ENCODE assay signal across 15 cellular contexts in genomic region chr3:123687286-123687685, GRCh38.
DNase-seq lines count a peak whose midpoint lies in the region; ATAC-seq and TF ChIP-seq lines count a peak whose summit lies in the region.
"Had no signal": no experiment of that assay in that cellular context is flagged by ENCODE, and none has a peak within 500 bp of the region (broad histone marks: within the 10 kb centered on the region; RNA-seq: fewer than 3 reads in every experiment).

No MANE protein-coding gene starts in this region.

- H3K4me3 ChIP-seq in BLaER1 treated with 17β-estradiol and CSF1 and Interleukin-3, amounts not matched to agents 10 nM and 100 nM, result no peak overlapping the region
- H3K4me3 ChIP-seq in IMR-90 (ENCODE audit: insufficient read depth, low read depth, low read length) (no peak overlapping the region), sigmoid colon (no peak overlapping the region), HAP-1 (no peak overlapping the region)
- H3K4me3 ChIP-seq: dorsolateral prefrontal cortex had no signal

- H3K4me1 ChIP-seq in BLaER1 treated with 17β-estradiol and CSF1 and Interleukin-3, amounts not matched to agents 10 nM and 100 nM, result peaks cover 9 to 25% (median 14%) of the 10 kb centered on the region in 10 experiments; a peak in 16 of 20 replicates
- peaks cover 24% of the 10 kb centered on the region for H3K4me1 ChIP-seq in IMR-90 (ENCODE audit: control insufficient read depth, insufficient read depth, low read length)
- peaks cover 0 to 100% (median 100%) of the 10 kb centered on the region in 4 donors for H3K4me1 ChIP-seq in sigmoid colon
- no peaks in the 10 kb centered on the region for H3K4me1 ChIP-seq in HAP-1

- TF ChIP-seq EP300 in sigmoid colon (IDR thresholded peaks at IDR 0.05), result no peak

- no TSS peak for BruUV-seq in IMR-90 (replicated peaks; lab: Mats Ljungman, UMichigan)

- H2AK5ac ChIP-seq in IMR-90 (ENCODE audit: low read depth, low read length), result peak overlapping the region; percentile 72

- H3K9me1 ChIP-seq in IMR-90 (ENCODE audit: insufficient read depth, low read length), result peaks cover 32% of the 10 kb centered on the region

- POLR2A ChIA-PET in IMR-90 (lab: Charles Lee; ENCODE audit: unreplicated experiment), result no interaction called here

- peak overlapping the region; percentile 75 for H4K91ac ChIP-seq in IMR-90 (ENCODE audit: insufficient read depth, low read depth, low read length)

- peak overlapping the region; percentile 58; the same call in 1 of the 2 replicates for H2BK20ac ChIP-seq in IMR-90 (ENCODE audit: low read depth, low read length)

- dilution Hi-C loops in IMR-90 (cut with HindIII; ENCODE audit: low sequenced_read_pairs, unreplicated experiment), result no loop called here

- peaks cover 0 to 71% (median 20%) of the 10 kb centered on the region in 11 experiments; a peak in 12 of 22 replicates for H3K36me3 ChIP-seq in BLaER1 treated with 17β-estradiol and CSF1 and Interleukin-3, amounts not matched to agents 10 nM and 100 nM
- H3K36me3 ChIP-seq in IMR-90 (ENCODE audit: control insufficient read depth, insufficient read depth, low read length), result peaks cover 79% of the 10 kb centered on the region
- H3K36me3 ChIP-seq in sigmoid colon, result peaks cover 11 to 88% (median 34%) of the 10 kb centered on the region in 4 donors
- no peaks in the 10 kb centered on the region for H3K36me3 ChIP-seq in HAP-1 (replicated peaks)
- H3K36me3 ChIP-seq: neutrophil had no signal

- DNase-seq in IMR-90 (peak; percentile 53), dermis blood vessel endothelial cell (peak; percentile 41), sigmoid colon (no peak), HAP-1 (ENCODE audit: low spot score in 2 of 2) (no peak), NCI-H1092 (lab: John Stamatoyannopoulos, UW) (no peak)
- DNase-seq: activated CD4-positive, alpha-beta T cell treated with anti-CD3 and anti-CD28 coated beads, Interleukin-2, amount 10 ng/mL, durations not matched to agents 7 days and 5 days; amygdala; C1 segment of cervical spinal cord; dorsolateral prefrontal cortex; NCI-H2029 treated with DMSO at 0.1 percent for 48 hours; SHP77 had no signal

- H3K9me3 ChIP-seq in BLaER1 treated with 17β-estradiol and CSF1 and Interleukin-3, amounts not matched to agents 10 nM and 100 nM (replicated peaks in 1 of 11), result no peaks in the 10 kb centered on the region
- no peaks in the 10 kb centered on the region for H3K9me3 ChIP-seq in IMR-90 (ENCODE audit: control insufficient read depth, insufficient read depth, low read length)
- H3K9me3 ChIP-seq in sigmoid colon, result no peaks in the 10 kb centered on the region
- H3K9me3 ChIP-seq in HAP-1, result no peaks in the 10 kb centered on the region
- H3K9me3 ChIP-seq: neutrophil had no signal

- H3K18ac ChIP-seq in IMR-90 (ENCODE audit: low read depth, low read length), result no peak overlapping the region

- peak overlapping the region; percentile 9 for H2AFZ ChIP-seq in IMR-90 (replicated peaks; ENCODE audit: low read length, poor library complexity)

- H3K27ac ChIP-seq in BLaER1 treated with 17β-estradiol and CSF1 and Interleukin-3, amounts not matched to agents 10 nM and 100 nM, result no peak overlapping the region
- H3K27ac ChIP-seq in IMR-90 (ENCODE audit: insufficient read depth, low read length) (no peak overlapping the region), sigmoid colon (peak overlapping the region; percentile 89 to 98 (median 94))
- H3K27ac ChIP-seq: neutrophil had no signal

- no peak overlapping the region for H3K23ac ChIP-seq in IMR-90 (ENCODE audit: low read depth, low read length)

- no peak for ATAC-seq in IMR-90 (ENCODE audit: low read depth)
- ATAC-seq in GM19467 (IDR thresholded peaks at IDR 0.05; ENCODE audit: unreplicated experiment), result no peak
- no peak for ATAC-seq in GM19023 (IDR thresholded peaks at IDR 0.05; ENCODE audit: unreplicated experiment)

- no peak overlapping the region for H2AK9ac ChIP-seq in IMR-90 (replicated peaks; ENCODE audit: low read depth, low read length, poor library complexity)

- TF ChIP-seq RAD21 in IMR-90 (IDR thresholded peaks at IDR 0.05; ENCODE audit: low read length), result no peak

- peak overlapping the region in 7 of 11 experiments; percentile 1 to 28 (median 22); a peak in 9 of 22 replicates for H3K4me2 ChIP-seq in BLaER1 treated with 17β-estradiol and CSF1 and Interleukin-3, amounts not matched to agents 10 nM and 100 nM
- no peak overlapping the region for H3K4me2 ChIP-seq in IMR-90 (ENCODE audit: low read depth, low read length)

- TF ChIP-seq POLR2A in IMR-90 (IDR thresholded peaks at IDR 0.05; ENCODE audit: low read depth, low read length), result no peak
- TF ChIP-seq POLR2A in sigmoid colon (IDR thresholded peaks at IDR 0.05), result no peak

- in situ Hi-C loops in IMR-90 (cut with MboI; ENCODE audit: low sequenced_read_pairs), result no loop called here
- in situ Hi-C loops in HAP-1 (cut with MboI; ENCODE audit: low sequenced_read_pairs), result no loop called here

- peak overlapping the region; percentile 76 for H3K4ac ChIP-seq in IMR-90 (ENCODE audit: low read depth, low read length)

- intact Hi-C loops in IMR-90 (cut with micrococcal nuclease), result no loop called here
- intact Hi-C loops in sigmoid colon (cut with DNase I), result no loop called here

- TF ChIP-seq CTCF in IMR-90 (conservative IDR thresholded peaks at IDR 0.05; ENCODE audit: low read depth, low read length) (no peak), sigmoid colon (IDR thresholded peaks at IDR 0.05) (no peak)

- no peaks in the 10 kb centered on the region for H3K27me3 ChIP-seq in BLaER1 treated with 17β-estradiol and CSF1 and Interleukin-3, amounts not matched to agents 10 nM and 100 nM
- H3K27me3 ChIP-seq in IMR-90 (ENCODE audit: control insufficient read depth, insufficient read depth, low read length) (no peaks in the 10 kb centered on the region), sigmoid colon (no peaks in the 10 kb centered on the region), HAP-1 (ENCODE audit: low read depth) (no peaks in the 10 kb centered on the region)
- H3K27me3 ChIP-seq: dorsolateral prefrontal cortex, neutrophil had no signal

- peak overlapping the region; percentile 49; the same call in 1 of the 2 replicates for H3K14ac ChIP-seq in IMR-90 (replicated peaks; ENCODE audit: low read depth, low read length)

- H2BK5ac ChIP-seq in IMR-90 (ENCODE audit: low read depth, low read length, poor library complexity, severe bottlenecking), result no peak overlapping the region

- H2BK120ac ChIP-seq in IMR-90 (ENCODE audit: low read depth, low read length), result peak overlapping the region; percentile 80

- H4K20me1 ChIP-seq in BLaER1 treated with 17β-estradiol and CSF1 and Interleukin-3, amounts not matched to agents 10 nM and 100 nM, result no peaks in the 10 kb centered on the region
- no peaks in the 10 kb centered on the region for H4K20me1 ChIP-seq in IMR-90 (ENCODE audit: insufficient read depth, low read length)

- H4K8ac ChIP-seq in IMR-90 (ENCODE audit: low read depth in 2 of 2, low read length in 2 of 2), result peak overlapping the region; percentile 32 to 63; a peak in 3 of 4 replicates

- H3K56ac ChIP-seq in IMR-90 (ENCODE audit: extremely low read depth, insufficient read depth, low read length), result no peak overlapping the region

- no peak overlapping the region for H3K9ac ChIP-seq in BLaER1 treated with 17β-estradiol and CSF1 and Interleukin-3, amounts not matched to agents 10 nM and 100 nM
- no peak overlapping the region for H3K9ac ChIP-seq in IMR-90 (ENCODE audit: low read depth, low read length)

- no peak overlapping the region for H4K5ac ChIP-seq in IMR-90 (ENCODE audit: low read depth, low read length)

- peaks cover 2 to 65% of the 10 kb centered on the region in 2 experiments; a peak in 2 of 4 replicates for H3K79me1 ChIP-seq in IMR-90 (ENCODE audit: low read depth in 1 of 2, low read length in 2 of 2)

- CTCF ChIA-PET in IMR-90 (lab: Yijun Ruan, JAX), result no interaction called here

- peak overlapping the region; percentile 83; the same call in 1 of the 3 replicates for H2BK15ac ChIP-seq in IMR-90 (ENCODE audit: low read depth, low read length)

TF ChIP-seq in IMR-90, 13 proteins besides CTCF, POLR2A, EP300 and RAD21:
- no peak for TF ChIP-seq USF2 (IDR thresholded peaks at IDR 0.05; ENCODE audit: low read depth, low read length)

Comparison
In these comparisons a context has a peak if more than half of its experiments do, and no peak if none do; other contexts are left out.
1. H3K27ac ChIP-seq: peak in sigmoid colon (4 of 4); none in BLaER1 treated with 17β-estradiol and CSF1 and Interleukin-3, amounts not matched to agents 10 nM and 100 nM (0 of 11) and IMR-90 (single experiment).
2. DNase-seq: peak in IMR-90 (single experiment) and dermis blood vessel endothelial cell (single experiment); none in sigmoid colon (single experiment), HAP-1 (0 of 2) and NCI-H1092 (single experiment).